In genomic region chr13:47126432-47126831, GRCh38 we compare ENCODE assay signal across 17 cellular contexts.
DNase-seq lines count a peak whose midpoint lies in the region; TF ChIP-seq lines count a peak whose summit lies in the region.
"Had no signal": no experiment of that assay in that cellular context is flagged by ENCODE, and none has a peak within 500 bp of the region (broad histone marks: within the 10 kb centered on the region; RNA-seq: fewer than 3 reads in every experiment).

No MANE protein-coding gene starts in this region.

- no peaks in the 10 kb centered on the region for H3K36me3 ChIP-seq in mammary epithelial cell (ENCODE audit: insufficient read depth, low read length)
- no peaks in the 10 kb centered on the region for H3K36me3 ChIP-seq in A673 (ENCODE audit: insufficient read depth, low read length, poor library complexity, severe bottlenecking)
- H3K36me3 ChIP-seq: tibial nerve had no signal

- no TSS peak for BruUV-seq in mammary epithelial cell (replicated peaks; lab: Mats Ljungman, UMichigan)
- no TSS peak for BruUV-seq in A673 (replicated peaks; lab: Mats Ljungman, UMichigan)

- dilution Hi-C loops in mammary epithelial cell (cut with HindIII; ENCODE audit: low sequenced_read_pairs), result loop anchor here (5.0 kb wide), 1 partner anchor 44 kb away; no protein-coding TSS in a partner anchor

- H3K27ac ChIP-seq in mammary epithelial cell (ENCODE audit: insufficient read depth, low read depth, low read length) (no peak overlapping the region), A673 (ENCODE audit: low read depth, low read length, poor library complexity, severe bottlenecking) (no peak overlapping the region)
- H3K27ac ChIP-seq: coronary artery, tibial nerve had no signal

- intact Hi-C loops in mammary epithelial cell (cut with micrococcal nuclease), result no loop called here
- intact Hi-C loops in A673 (cut with micrococcal nuclease; ENCODE audit: unreplicated experiment), result no loop called here

- in situ Hi-C loops in mammary epithelial cell (cut with MboI; ENCODE audit: low sequenced_read_pairs in 2 of 2), result no loop called here

- H3K27me3 ChIP-seq in mammary epithelial cell (ENCODE audit: insufficient read depth, low read length) (no peaks in the 10 kb centered on the region), A673 (replicated peaks; ENCODE audit: insufficient read depth, low read depth, low read length, poor library complexity) (peaks cover 37% of the 10 kb centered on the region)
- H3K27me3 ChIP-seq: tibial nerve had no signal

- H2AFZ ChIP-seq in mammary epithelial cell (ENCODE audit: low read depth, low read length), result no peak overlapping the region

- H3K9me3 ChIP-seq in mammary epithelial cell (replicated peaks; ENCODE audit: insufficient read depth, low read length), result no peaks in the 10 kb centered on the region
- H3K9me3 ChIP-seq in A673 (ENCODE audit: low read depth, low read length, poor library complexity, severe bottlenecking), result no peaks in the 10 kb centered on the region
- H3K9me3 ChIP-seq: tibial nerve had no signal

- no peaks in the 10 kb centered on the region for H4K20me1 ChIP-seq in mammary epithelial cell (ENCODE audit: insufficient read depth, low read length)

- TF ChIP-seq POLR2A in NB4 (IDR thresholded peaks at IDR 0.05; ENCODE audit: extremely low read depth, insufficient read length), result no peak

- H3K9ac ChIP-seq in mammary epithelial cell (ENCODE audit: insufficient read depth, low read length), result no peak overlapping the region

- H3K4me3 ChIP-seq in NB4 (ENCODE audit: low read depth, low read length), result no peak overlapping the region
- H3K4me3 ChIP-seq in epithelial cell of esophagus (ENCODE audit: low read length), result no peak overlapping the region
- no peak overlapping the region for H3K4me3 ChIP-seq in mammary epithelial cell (replicated peaks in 1 of 3; ENCODE audit: insufficient read depth in 1 of 3, low read depth in 2 of 3, low read length in 3 of 3)
- no peak overlapping the region for H3K4me3 ChIP-seq in A673 (ENCODE audit: low read depth, low read length, poor library complexity, severe bottlenecking)
- H3K4me3 ChIP-seq: coronary artery, tibial nerve had no signal

- no peak for TF ChIP-seq CTCF in NB4 (IDR thresholded peaks at IDR 0.05; ENCODE audit: low read depth, low read length)
- no peak for TF ChIP-seq CTCF in epithelial cell of esophagus (IDR thresholded peaks at IDR 0.05; ENCODE audit: insufficient read depth, low read depth, low read length, missing control alignments)
- TF ChIP-seq CTCF in mammary epithelial cell (conservative IDR thresholded peaks at IDR 0.05 in 1 of 2, IDR thresholded peaks at IDR 0.05 in 1 of 2; ENCODE audit: extremely low read depth in 1 of 2, insufficient read depth in 1 of 2, low read depth in 1 of 2, low read length in 2 of 2), result peak in 1 of 2 donors; percentile 4
- no peak for TF ChIP-seq CTCF in A673 (conservative IDR thresholded peaks at IDR 0.05; ENCODE audit: low read depth, low read length)

- no peaks in the 10 kb centered on the region for H3K79me2 ChIP-seq in mammary epithelial cell (ENCODE audit: insufficient read depth, low read length)

- CTCF ChIA-PET in mammary epithelial cell (lab: Charles Lee; ENCODE audit: low non-redundant PET) (interaction anchor here (0.6 kb wide), 1 partner anchor 130 kb away, joined by 3 read pairs; no protein-coding TSS in a partner anchor), A673 (lab: Charles Lee) (no interaction called here)

- DNase-seq in GDM1 (lab: John Stamatoyannopoulos, UW) (peak; percentile 35), NB4 (ENCODE audit: low read depth) (peak; percentile 12), epithelial cell of esophagus (ENCODE audit: low read depth) (peak; percentile 7), myocyte (ENCODE audit: low read depth) (peak; percentile 44), mammary epithelial cell (no peak), superior temporal gyrus (ENCODE audit: extremely low spot score) (no peak), A673 (ENCODE audit: low spot score) (no peak), SKM-1 treated with dmso at 0.1 percent for 144 hours (lab: John Stamatoyannopoulos, UW; ENCODE audit: unreplicated experiment) (no peak)
- DNase-seq: activated CD4-positive, alpha-beta T cell treated with anti-CD3 and anti-CD28 coated beads, Interleukin-2, amount 50 U/mL, for 48 hours; amniotic stem cell; H7; NCI-H446; nephron progenitor cell; stimulated activated CD4-positive, alpha-beta T cell treated with anti-CD3 and anti-CD28 coated beads, Interleukin-2, amount 100 ng/mL, for 24 hours; stimulated activated CD8-positive, alpha-beta memory T cell treated with anti-CD3 and anti-CD28 coated beads, Interleukin-4, amount 100 ng/mL, for 48 hours had no signal

- WGBS in mammary epithelial cell (ENCODE audit: low coverage, missing lambda C conversion rate), result 86% methylated on average over 2 of the region's 2 CpGs

- H3K4me2 ChIP-seq in mammary epithelial cell (ENCODE audit: insufficient read depth, low read depth, low read length), result no peak overlapping the region

- peaks cover 2% of the 10 kb centered on the region for H3K4me1 ChIP-seq in mammary epithelial cell (ENCODE audit: insufficient read depth, low read length)
- H3K4me1 ChIP-seq in A673 (ENCODE audit: insufficient read depth, low read length, poor library complexity, severe bottlenecking), result no peaks in the 10 kb centered on the region
- H3K4me1 ChIP-seq: tibial nerve had no signal

- POLR2A ChIA-PET in A673 (lab: Charles Lee; ENCODE audit: low non-redundant PET), result no interaction called here

Comparison
In these comparisons a context has a peak if more than half of its experiments do, and no peak if none do; other contexts are left out.
1. DNase-seq: peak in GDM1 (single experiment), NB4 (single experiment), epithelial cell of esophagus (single experiment) and myocyte (single experiment); none in mammary epithelial cell (single experiment), superior temporal gyrus (single experiment), A673 (single experiment) and SKM-1 treated with dmso at 0.1 percent for 144 hours (single experiment).